ENCODE assay signal across 8 cellular contexts in the genomic region with DNA sequence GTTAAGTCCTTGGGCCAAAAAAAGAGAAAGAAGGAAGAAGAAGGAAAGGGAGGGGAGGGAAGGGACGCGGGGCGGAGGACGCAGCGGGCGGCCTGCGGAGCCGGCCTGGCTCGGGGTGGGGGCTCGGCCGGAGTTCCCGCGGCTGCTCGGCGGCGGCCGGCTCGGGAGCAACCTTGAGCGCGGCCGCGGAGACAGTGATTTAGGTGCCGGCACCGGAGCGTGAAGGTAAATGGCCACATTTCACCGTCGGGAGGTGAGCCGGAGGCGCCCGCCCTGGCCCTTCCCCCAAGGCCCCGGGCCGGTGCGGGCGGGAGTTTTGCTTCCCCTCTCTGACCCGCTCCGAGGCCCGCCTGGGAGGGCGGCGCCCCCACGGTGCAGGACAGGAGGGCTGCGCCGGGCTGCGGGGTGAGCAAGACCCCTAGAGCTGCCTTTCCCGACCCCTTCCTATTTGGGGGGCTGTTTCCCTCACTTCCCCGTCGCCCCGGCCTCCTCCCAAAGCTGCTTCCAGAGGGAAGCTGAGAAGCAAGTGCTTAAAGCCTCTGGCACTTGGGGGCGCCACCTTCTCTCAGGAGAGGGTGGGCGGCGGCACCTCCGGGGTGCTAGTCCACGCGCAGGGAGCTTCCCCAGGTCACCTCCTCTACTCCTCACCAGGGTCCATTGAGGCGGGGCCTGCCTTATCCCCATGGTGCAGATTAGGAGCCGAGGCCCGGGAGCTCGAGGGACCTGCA. TPM values are rescaled to one million over a fixed set of nuclear protein-coding genes. Genes with fewer than 3 reads are reported as not detected.
A peak's percentile ranks its signal among the peaks of the same experiment; 100 is the strongest.
DNase-seq lines count a peak whose midpoint lies in the region; ATAC-seq and TF ChIP-seq lines count a peak whose summit lies in the region.

No MANE protein-coding gene starts in this region.

- H3K36me3 Mint-ChIP-seq in activated CD4-positive, alpha-beta memory T cell treated with anti-CD3 and anti-CD28 coated beads for 36 hours, result no peaks in the 10 kb centered on the region

- CTCF ChIA-PET in SK-N-SH (lab: Yijun Ruan, JAX), result interaction anchor here (0.6 to 1.6 kb wide), 7 partner anchors 12 to 390 kb away, joined by 3 to 6 read pairs (median 3); no protein-coding TSS in a partner anchor
- CTCF ChIA-PET in activated CD4-positive, alpha-beta memory T cell treated with anti-CD3 and anti-CD28 coated beads for 36 hours (lab: Charles Lee), result interaction anchor here (0.5 to 1.2 kb wide), 3 partner anchors 10 to 87 kb away, joined by 3 to 4 read pairs (median 3); no protein-coding TSS in a partner anchor

- H3K27me3 ChIP-seq in SK-N-SH (ENCODE audit: insufficient read depth) (no peaks in the 10 kb centered on the region; the same call in 1 of the 2 replicates), rectal smooth muscle tissue (ENCODE audit: control insufficient read depth, insufficient read depth, low read length) (peaks cover 12% of the 10 kb centered on the region)

- ATAC-seq in SK-N-SH treated with all-trans-retinoic acid at 6 μM for 48 hours (no peak), Right ventricle myocardium superior (ENCODE audit: poor library complexity) (peak; percentile 25)

- H3K4me3 ChIP-seq in SK-N-SH (ENCODE audit: low read depth in 2 of 2, low read length in 1 of 2), result no peak overlapping the region
- H3K4me3 ChIP-seq in rectal smooth muscle tissue (ENCODE audit: low read length), result peak overlapping the region; percentile 57

- H3K27ac ChIP-seq in SK-N-SH (ENCODE audit: low read depth in 2 of 2, low read length in 1 of 2), result no peak overlapping the region
- H3K27ac ChIP-seq in rectal smooth muscle tissue (ENCODE audit: low read depth, low read length), result no peak overlapping the region

- H3K79me2 ChIP-seq in SK-N-SH (ENCODE audit: insufficient read depth), result no peaks in the 10 kb centered on the region

- intact Hi-C loops in activated CD4-positive, alpha-beta memory T cell treated with anti-CD3 and anti-CD28 coated beads for 36 hours (cut with micrococcal nuclease), result no loop called here
- intact Hi-C loops in Right ventricle myocardium superior (cut with DNase I), result no loop called here

- H2AFZ ChIP-seq in SK-N-SH (ENCODE audit: low read depth), result no peak overlapping the region

- H4K20me1 ChIP-seq in SK-N-SH (ENCODE audit: insufficient read depth), result no peaks in the 10 kb centered on the region

- H3K9ac ChIP-seq in SK-N-SH, result no peak overlapping the region
- H3K9ac ChIP-seq in rectal smooth muscle tissue (ENCODE audit: low read length), result no peak overlapping the region

- H3K4me2 ChIP-seq in SK-N-SH, result no peak overlapping the region

- H3K9me3 ChIP-seq in SK-N-SH, result no peaks in the 10 kb centered on the region

- H3K27ac Mint-ChIP-seq in activated CD4-positive, alpha-beta memory T cell treated with anti-CD3 and anti-CD28 coated beads for 36 hours, result no peak overlapping the region

- peak; percentile 43 for TF ChIP-seq RAD21 in SK-N-SH (IDR thresholded peaks at IDR 0.05; ENCODE audit: low read length)

- H3K9me3 Mint-ChIP-seq in activated CD4-positive, alpha-beta memory T cell treated with anti-CD3 and anti-CD28 coated beads for 36 hours, result no peaks in the 10 kb centered on the region

- H3K27me3 Mint-ChIP-seq in activated CD4-positive, alpha-beta memory T cell treated with anti-CD3 and anti-CD28 coated beads for 36 hours, result peaks cover 26% of the 10 kb centered on the region

- H3K4me3 Mint-ChIP-seq in activated CD4-positive, alpha-beta memory T cell treated with anti-CD3 and anti-CD28 coated beads for 36 hours, result peak overlapping the region; percentile 34

- TF ChIP-seq CTCF in SK-N-SH (IDR thresholded peaks at IDR 0.05), result no peak; the same call in 1 of the 2 replicates

- H3K4me1 ChIP-seq in SK-N-SH (ENCODE audit: control insufficient read depth in 1 of 2, insufficient read depth in 2 of 2, low read depth in 1 of 2, low read length in 1 of 2) (peaks cover 0 to 14% of the 10 kb centered on the region in 2 experiments; a peak in 1 of 4 replicates), rectal smooth muscle tissue (ENCODE audit: control insufficient read depth, insufficient read depth, low read length) (no peaks in the 10 kb centered on the region)

- H3K36me3 ChIP-seq in SK-N-SH (replicated peaks in 1 of 2; ENCODE audit: control insufficient read depth in 1 of 2, insufficient read depth in 2 of 2, low read length in 1 of 2) (no peaks in the 10 kb centered on the region), rectal smooth muscle tissue (ENCODE audit: control insufficient read depth, insufficient read depth, low read length) (no peaks in the 10 kb centered on the region)

- POLR2A ChIA-PET in SK-N-SH (lab: Yijun Ruan, JAX), result no interaction called here
- POLR2A ChIA-PET in activated CD4-positive, alpha-beta memory T cell treated with anti-CD3 and anti-CD28 coated beads for 36 hours (lab: Charles Lee), result no interaction called here

- no peaks in the 10 kb centered on the region for H3K9me2 ChIP-seq in SK-N-SH

- 87% methylated on average over 41 of the region's 57 CpGs for WGBS in SK-N-SH (ENCODE audit: low lambda C conversion rate)

- DNase-seq in SK-N-SH, result peak; percentile 64
- DNase-seq in activated CD4-positive, alpha-beta memory T cell treated with anti-CD3 and anti-CD28 coated beads for 36 hours, result peak; percentile 38
- peak; percentile 47 for DNase-seq in Right ventricle myocardium superior
- no peak for DNase-seq in T-helper 2 cell
- no peak for DNase-seq in SW 1271 (lab: John Stamatoyannopoulos, UW)
- DNase-seq in inferior parietal cortex (ENCODE audit: extremely low spot score), result no peak

- H3F3A ChIP-seq in SK-N-SH (replicated peaks; ENCODE audit: insufficient read depth), result no peaks in the 10 kb centered on the region

- H3K4me1 Mint-ChIP-seq in activated CD4-positive, alpha-beta memory T cell treated with anti-CD3 and anti-CD28 coated beads for 36 hours (ENCODE audit: low read depth), result peaks cover 8% of the 10 kb centered on the region

- no peak for TF ChIP-seq EP300 in SK-N-SH (IDR thresholded peaks at IDR 0.05; ENCODE audit: borderline replicate concordance in 1 of 2, low read depth in 1 of 2, low read length in 1 of 2)

TF ChIP-seq in SK-N-SH, 30 proteins besides CTCF, POLR2A, EP300 and RAD21:
- TF ChIP-seq SIN3A (IDR thresholded peaks at IDR 0.05; ENCODE audit: borderline replicate concordance, low read depth, low read length), result no peak

TF ChIP-seq in SK-N-SH treated with all-trans-retinoic acid at 6 μM for 48 hours, 23 proteins besides CTCF, POLR2A, EP300 and RAD21:
- no peak for TF ChIP-seq ZNF70 (CRISPR knock-in tag; IDR thresholded peaks at IDR 0.05)
- TF ChIP-seq ZFP30 (CRISPR knock-in tag; IDR thresholded peaks at IDR 0.05), result no peak
- TF ChIP-seq, protein P1, sequence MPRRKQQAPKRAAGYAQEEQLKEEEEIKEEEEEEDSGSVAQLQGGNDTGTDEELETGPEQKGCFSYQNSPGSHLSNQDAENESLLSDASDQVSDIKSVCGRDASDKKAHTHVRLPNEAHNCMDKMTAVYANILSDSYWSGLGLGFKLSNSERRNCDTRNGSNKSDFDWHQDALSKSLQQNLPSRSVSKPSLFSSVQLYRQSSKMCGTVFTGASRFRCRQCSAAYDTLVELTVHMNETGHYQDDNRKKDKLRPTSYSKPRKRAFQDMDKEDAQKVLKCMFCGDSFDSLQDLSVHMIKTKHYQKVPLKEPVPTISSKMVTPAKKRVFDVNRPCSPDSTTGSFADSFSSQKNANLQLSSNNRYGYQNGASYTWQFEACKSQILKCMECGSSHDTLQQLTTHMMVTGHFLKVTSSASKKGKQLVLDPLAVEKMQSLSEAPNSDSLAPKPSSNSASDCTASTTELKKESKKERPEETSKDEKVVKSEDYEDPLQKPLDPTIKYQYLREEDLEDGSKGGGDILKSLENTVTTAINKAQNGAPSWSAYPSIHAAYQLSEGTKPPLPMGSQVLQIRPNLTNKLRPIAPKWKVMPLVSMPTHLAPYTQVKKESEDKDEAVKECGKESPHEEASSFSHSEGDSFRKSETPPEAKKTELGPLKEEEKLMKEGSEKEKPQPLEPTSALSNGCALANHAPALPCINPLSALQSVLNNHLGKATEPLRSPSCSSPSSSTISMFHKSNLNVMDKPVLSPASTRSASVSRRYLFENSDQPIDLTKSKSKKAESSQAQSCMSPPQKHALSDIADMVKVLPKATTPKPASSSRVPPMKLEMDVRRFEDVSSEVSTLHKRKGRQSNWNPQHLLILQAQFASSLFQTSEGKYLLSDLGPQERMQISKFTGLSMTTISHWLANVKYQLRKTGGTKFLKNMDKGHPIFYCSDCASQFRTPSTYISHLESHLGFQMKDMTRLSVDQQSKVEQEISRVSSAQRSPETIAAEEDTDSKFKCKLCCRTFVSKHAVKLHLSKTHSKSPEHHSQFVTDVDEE (CRISPR knock-in tag; IDR thresholded peaks at IDR 0.05), result no peak
- TF ChIP-seq BACH2 (CRISPR knock-in tag; IDR thresholded peaks at IDR 0.05; ENCODE audit: borderline replicate concordance), result no peak
- TF ChIP-seq ZNF8 (CRISPR knock-in tag; IDR thresholded peaks at IDR 0.05), result no peak
- TF ChIP-seq ZFP3 (CRISPR knock-in tag; IDR thresholded peaks at IDR 0.05), result no peak
- TF ChIP-seq RARB (CRISPR knock-in tag; IDR thresholded peaks at IDR 0.05), result no peak
- TF ChIP-seq PPARA (CRISPR knock-in tag; IDR thresholded peaks at IDR 0.05; ENCODE audit: borderline replicate concordance), result no peak
- TF ChIP-seq TCF4 (CRISPR knock-in tag; IDR thresholded peaks at IDR 0.05; ENCODE audit: borderline replicate concordance), result no peak
- no peak for TF ChIP-seq GLIS3 (CRISPR knock-in tag; IDR thresholded peaks at IDR 0.05)

RNA-seq across cellular contexts. Expression of gene MRM1, which starts 56.5 kb away (rescaled TPM):
- polyA plus RNA-seq in SK-N-SH (2012; rRNA removed), result 9.8 and 10.9 TPM in 2 replicates
- polyA plus RNA-seq in SK-N-SH (2012; cell fraction: cytosol; rRNA removed), result 5.9 and 7.9 TPM in 2 replicates
- 24.6 and 27.4 TPM in 2 replicates for polyA plus RNA-seq in SK-N-SH (2012; cell fraction: nucleus; rRNA removed)
- 10 to 100 TPM; 13.5 to 14.6 TPM for total RNA-seq in activated CD4-positive, alpha-beta memory T cell treated with anti-CD3 and anti-CD28 coated beads for 36 hours
- 8.3 TPM for total RNA-seq in Right ventricle myocardium superior

Comparison
In these comparisons a context has a peak if more than half of its experiments do, and no peak if none do; other contexts are left out.
1. DNase-seq: peak in SK-N-SH (single experiment), activated CD4-positive, alpha-beta memory T cell treated with anti-CD3 and anti-CD28 coated beads for 36 hours (single experiment) and Right ventricle myocardium superior (single experiment); none in T-helper 2 cell (0 of 5), SW 1271 (0 of 2) and inferior parietal cortex (single experiment).